8 cellular contexts compared by ENCODE assay signal in genomic region chr16:87517610-87518429, GRCh38. TPM values are rescaled to one million over a fixed set of nuclear protein-coding genes. Genes with fewer than 3 reads are reported as not detected.
DNase-seq lines count a peak whose midpoint lies in the region; ATAC-seq, FAIRE-seq and TF ChIP-seq lines count a peak whose summit lies in the region.
"Not testable (repeated sequence)": the region's sequence is repeated elsewhere in the genome, so short reads cannot be mapped to it uniquely, and the experiment has no call there.

No MANE protein-coding gene starts in this region.

- POLR2A ChIA-PET in MCF 10A (lab: Yijun Ruan, JAX), result interaction anchor here (0.6 to 4.2 kb wide), 14 partner anchors 12 to 272 kb away, joined by 3 to 24 read pairs (median 4); partner anchors contain the start of gene FBXO31

- H3K4me1 Mint-ChIP-seq in MCF 10A (ENCODE audit: insufficient read depth, unreplicated experiment) (peaks cover 28% of the 10 kb centered on the region), nephron progenitor cell (peaks cover 36% of the 10 kb centered on the region)

- H3K9me3 ChIP-seq in right cardiac atrium (ENCODE audit: control insufficient read depth, low read length); small intestine (ENCODE audit: control insufficient read depth, low read depth): not testable (repeated sequence)

- WGBS in right cardiac atrium, result 32% methylated on average over 32 of the region's 34 CpGs
- 63 to 71% (median 64%) methylated on average over 26 to 31 of the region's 34 CpGs for WGBS in small intestine, 3 donors

- TSS peak; percentile 80 for BruUV-seq in MCF 10A (replicated peaks; lab: Mats Ljungman, UMichigan)

- CTCF ChIA-PET in MCF 10A (lab: Yijun Ruan, JAX), result interaction anchor here (0.6 to 1.3 kb wide), 3 partner anchors 18 to 118 kb away, joined by 3 to 5 read pairs (median 5); no protein-coding TSS in a partner anchor

- not testable (repeated sequence) for TF ChIP-seq CTCF in MCF 10A (IDR thresholded peaks at IDR 0.05; ENCODE audit: unreplicated experiment); nephron progenitor cell (IDR thresholded peaks at IDR 0.05)

- H3K27ac ChIP-seq in right cardiac atrium (ENCODE audit: low read length), result peak overlapping the region; percentile 99
- peak overlapping the region in 1 of 2 donors; percentile 69 for H3K27ac ChIP-seq in small intestine (ENCODE audit: low read depth in 1 of 2, low read length in 1 of 2)

- H3K36me3 ChIP-seq in small intestine (ENCODE audit: control insufficient read depth in 2 of 2, insufficient read depth in 2 of 2, low read length in 2 of 2), result not testable (repeated sequence)

- not testable (repeated sequence) for H3K36me3 Mint-ChIP-seq in MCF 10A (ENCODE audit: insufficient read depth, unreplicated experiment); nephron progenitor cell (ENCODE audit: low read depth)

- peak; percentile 96 for ATAC-seq in esophagus mucosa
- peak; percentile 75 to 89 for ATAC-seq in right cardiac atrium

- intact Hi-C loops in MCF 10A (cut with micrococcal nuclease), result loop anchor here (1.0 kb wide), 1 partner anchor 25 kb away; the partner anchor contains the start of gene ZCCHC14
- intact Hi-C loops in right cardiac atrium (cut with DNase I), result not testable (repeated sequence)

- DNase-seq in ELR (ENCODE audit: low read depth) (peak; percentile 42), SW480 (ENCODE audit: low spot score) (peak; percentile 20), MCF 10A (ENCODE audit: unreplicated experiment) (peak; percentile 80), right cardiac atrium (peak; percentile 92 to 93 (median 93)), small intestine (peak; percentile 33)
- not testable (repeated sequence) for DNase-seq in nephron progenitor cell; urothelium cell line (ENCODE audit: low spot score)

- peak overlapping the region; percentile 81 for H3K4me3 Mint-ChIP-seq in MCF 10A (ENCODE audit: unreplicated experiment)
- H3K4me3 Mint-ChIP-seq in nephron progenitor cell, result not testable (repeated sequence)

- H3K27ac Mint-ChIP-seq in MCF 10A (ENCODE audit: low read depth, unreplicated experiment) (peak overlapping the region; percentile 98), nephron progenitor cell (peak overlapping the region; percentile 51)

- H3K4me1 ChIP-seq in right cardiac atrium (ENCODE audit: control insufficient read depth, insufficient read depth, low read length), result peaks cover 14% of the 10 kb centered on the region
- H3K4me1 ChIP-seq in small intestine (ENCODE audit: control insufficient read depth in 2 of 2, insufficient read depth in 1 of 2, low read depth in 1 of 2, low read length in 1 of 2), result not testable (repeated sequence)

- not testable (repeated sequence) for H3K4me3 ChIP-seq in right cardiac atrium (ENCODE audit: low read length); small intestine (ENCODE audit: low read depth in 1 of 2, low read length in 2 of 2)

- not testable (repeated sequence) for H3K9me3 Mint-ChIP-seq in MCF 10A (ENCODE audit: unreplicated experiment); nephron progenitor cell

- not testable (repeated sequence) for H3K27me3 ChIP-seq in right cardiac atrium (ENCODE audit: control insufficient read depth, insufficient read depth); small intestine (ENCODE audit: control insufficient read depth in 2 of 2, insufficient read depth in 2 of 2, low read length in 2 of 2)

- not testable (repeated sequence) for FAIRE-seq in small intestine (lab: Jason Lieb, UNC)
- FAIRE-seq in urothelium cell line (lab: Jason Lieb, UNC), result peak; percentile 68

- H3K27me3 Mint-ChIP-seq in MCF 10A (ENCODE audit: insufficient read depth, unreplicated experiment); nephron progenitor cell (ENCODE audit: low read depth, poor library complexity): not testable (repeated sequence)

RNA-seq across cellular contexts. Expression of gene ZCCHC14, which starts 25.0 kb away (rescaled TPM):
- 23.3 and 28.2 TPM in 2 replicates for total RNA-seq in MCF 10A (2022)
- 11.4 TPM for total RNA-seq in esophagus mucosa
- total RNA-seq in right cardiac atrium, result 10 to 100 TPM; 21.9 to 29.4 (median 23.0) TPM
- 11.1 TPM for polyA plus RNA-seq in right cardiac atrium
- polyA plus RNA-seq in small intestine, result 10 to 100 TPM in 2 of 3 donors, 1 to 10 TPM in 1; 9.2 to 14.6 (median 11.6) TPM
